In genomic region chr6:136586295-136586694, GRCh38 we compare ENCODE assay signal across 12 cellular contexts. TPM values are rescaled to one million over a fixed set of nuclear protein-coding genes. Genes with fewer than 3 reads are reported as not detected.
DNase-seq lines count a peak whose midpoint lies in the region; ATAC-seq and TF ChIP-seq lines count a peak whose summit lies in the region.
"Had no signal": no experiment of that assay in that cellular context is flagged by ENCODE, and none has a peak within 500 bp of the region (broad histone marks: within the 10 kb centered on the region; RNA-seq: fewer than 3 reads in every experiment).

No MANE protein-coding gene starts in this region.

- no peaks in the 10 kb centered on the region for H3K27me3 ChIP-seq in breast epithelium
- H3K27me3 ChIP-seq in hepatocyte, result no peaks in the 10 kb centered on the region
- no peaks in the 10 kb centered on the region for H3K27me3 ChIP-seq in upper lobe of left lung
- no peaks in the 10 kb centered on the region for H3K27me3 ChIP-seq in trophoblast cell (ENCODE audit: insufficient read depth, low read length)
- H3K27me3 ChIP-seq: cardiac muscle cell had no signal

- POLR2A ChIA-PET in activated CD4-positive, alpha-beta T cell treated with anti-CD3 and anti-CD28 coated beads for 36 hours (lab: Charles Lee), result no interaction called here

- no peak overlapping the region for H3K14ac ChIP-seq in trophoblast cell (ENCODE audit: low read length)

- no peak overlapping the region for H3K9ac ChIP-seq in trophoblast cell (ENCODE audit: low read length)

- H3K9me2 ChIP-seq in hepatocyte (replicated peaks; ENCODE audit: insufficient read depth), result no peaks in the 10 kb centered on the region

- H3K4me1 ChIP-seq in breast epithelium (no peaks in the 10 kb centered on the region), hepatocyte (ENCODE audit: insufficient read depth) (no peaks in the 10 kb centered on the region), upper lobe of left lung (peaks cover 3 to 6% (median 6%) of the 10 kb centered on the region in 4 donors), trophoblast cell (ENCODE audit: control insufficient read depth in 1 of 2, insufficient read depth in 2 of 2, low read length in 2 of 2) (no peaks in the 10 kb centered on the region)

- no peak overlapping the region for H3K23ac ChIP-seq in trophoblast cell (ENCODE audit: low read length)

- H3K9me3 Mint-ChIP-seq in activated CD4-positive, alpha-beta T cell treated with anti-CD3 and anti-CD28 coated beads for 36 hours (ENCODE audit: low read depth), result peaks cover 5% of the 10 kb centered on the region

- TF ChIP-seq POLR2A in breast epithelium (IDR thresholded peaks at IDR 0.05) (no peak), upper lobe of left lung (IDR thresholded peaks at IDR 0.05) (no peak)

- no peak overlapping the region for H2AK5ac ChIP-seq in trophoblast cell (ENCODE audit: low read length)

- TF ChIP-seq CTCF in breast epithelium (IDR thresholded peaks at IDR 0.05) (no peak), hepatocyte (IDR thresholded peaks at IDR 0.05; ENCODE audit: poor library complexity) (no peak), upper lobe of left lung (IDR thresholded peaks at IDR 0.05) (no peak)

- no peak overlapping the region for H3K4me3 ChIP-seq in breast epithelium
- no peak overlapping the region for H3K4me3 ChIP-seq in hepatocyte
- H3K4me3 ChIP-seq in upper lobe of left lung, result no peak overlapping the region
- no peak overlapping the region for H3K4me3 ChIP-seq in trophoblast cell (ENCODE audit: low read depth, low read length)
- H3K4me3 ChIP-seq: cardiac muscle cell had no signal

- WGBS in hepatocyte (ENCODE audit: low lambda C conversion rate, missing lambda C conversion rate), result 74% methylated on average over 4 of the region's 4 CpGs
- 63 to 75% methylated on average over 4 of the region's 4 CpGs for WGBS in upper lobe of left lung, 2 donors
- WGBS in trophoblast cell (ENCODE audit: extremely low coverage, insufficient coverage, insufficient read length), result no CpG with 5 or more reads among the region's 4 CpGs

- H3K4me1 Mint-ChIP-seq in activated CD4-positive, alpha-beta T cell treated with anti-CD3 and anti-CD28 coated beads for 36 hours, result no peaks in the 10 kb centered on the region

- H3K27ac Mint-ChIP-seq in activated CD4-positive, alpha-beta T cell treated with anti-CD3 and anti-CD28 coated beads for 36 hours, result peak overlapping the region; percentile 35
- H3K27ac Mint-ChIP-seq: stimulated activated naive B cell treated with anti-CD40 and anti-IgM and Interleukin-4, amounts not matched to agents 10 μg/mL and 1 μg/mL and 100 μg/mL, for 72 hours had no signal

- H3K4me3 Mint-ChIP-seq in activated CD4-positive, alpha-beta T cell treated with anti-CD3 and anti-CD28 coated beads for 36 hours, result no peak overlapping the region
- H3K4me3 Mint-ChIP-seq: stimulated activated naive B cell treated with anti-CD40 and anti-IgM and Interleukin-4, amounts not matched to agents 10 μg/mL and 1 μg/mL and 100 μg/mL, for 72 hours had no signal

- no peak overlapping the region for H3K4me2 ChIP-seq in hepatocyte
- H3K4me2 ChIP-seq in trophoblast cell (ENCODE audit: low read length), result no peak overlapping the region

- H3K36me3 Mint-ChIP-seq in activated CD4-positive, alpha-beta T cell treated with anti-CD3 and anti-CD28 coated beads for 36 hours (ENCODE audit: low read depth), result peaks cover 19% of the 10 kb centered on the region

- no peak for ATAC-seq in activated CD4-positive, alpha-beta T cell treated with anti-CD3 and anti-CD28 coated beads for 36 hours
- ATAC-seq in upper lobe of left lung (ENCODE audit: low FRiP score in 2 of 2), result peak in 1 of 2 donors; percentile 55
- no peak for ATAC-seq in HG03175 (IDR thresholded peaks at IDR 0.05; ENCODE audit: unreplicated experiment)
- ATAC-seq in HG03378 (IDR thresholded peaks at IDR 0.05; ENCODE audit: unreplicated experiment), result no peak
- ATAC-seq: stimulated activated naive B cell treated with anti-CD40 and anti-IgM and Interleukin-4, amounts not matched to agents 10 μg/mL and 1 μg/mL and 100 μg/mL, for 72 hours had no signal

- H3K27me3 Mint-ChIP-seq in activated CD4-positive, alpha-beta T cell treated with anti-CD3 and anti-CD28 coated beads for 36 hours, result no peaks in the 10 kb centered on the region
- H3K27me3 Mint-ChIP-seq: stimulated activated naive B cell treated with anti-CD40 and anti-IgM and Interleukin-4, amounts not matched to agents 10 μg/mL and 1 μg/mL and 100 μg/mL, for 72 hours had no signal

- no peak overlapping the region for H4K12ac ChIP-seq in trophoblast cell (ENCODE audit: low read depth, low read length)

- no peaks in the 10 kb centered on the region for H3K36me3 ChIP-seq in breast epithelium
- H3K36me3 ChIP-seq in hepatocyte (replicated peaks; ENCODE audit: insufficient read depth, low read depth), result no peaks in the 10 kb centered on the region
- peaks cover 2 to 66% (median 45%) of the 10 kb centered on the region in 4 donors for H3K36me3 ChIP-seq in upper lobe of left lung
- no peaks in the 10 kb centered on the region for H3K36me3 ChIP-seq in trophoblast cell (ENCODE audit: control insufficient read depth in 1 of 2, insufficient read depth in 2 of 2, low read length in 2 of 2)
- H3K36me3 ChIP-seq: cardiac muscle cell had no signal

- H3K9me3 ChIP-seq in breast epithelium, result no peaks in the 10 kb centered on the region
- H3K9me3 ChIP-seq in hepatocyte (ENCODE audit: low read depth), result no peaks in the 10 kb centered on the region
- H3K9me3 ChIP-seq in upper lobe of left lung, result no peaks in the 10 kb centered on the region
- H3K9me3 ChIP-seq in trophoblast cell (ENCODE audit: insufficient read depth, low read depth, low read length), result no peaks in the 10 kb centered on the region

- no peaks in the 10 kb centered on the region for H3K79me1 ChIP-seq in trophoblast cell (ENCODE audit: low read length)

- H3K27ac ChIP-seq in breast epithelium (peak overlapping the region; percentile 15 to 65), hepatocyte (no peak overlapping the region), upper lobe of left lung (peak overlapping the region in 3 of 4 donors; percentile 35 to 69 (median 62)), trophoblast cell (ENCODE audit: low read depth, low read length) (no peak overlapping the region)
- H3K27ac ChIP-seq: cardiac muscle cell had no signal

- H2AFZ ChIP-seq in hepatocyte (no peak overlapping the region), trophoblast cell (ENCODE audit: insufficient read depth, low read length, poor library complexity) (no peak overlapping the region)

- CTCF ChIA-PET in activated CD4-positive, alpha-beta T cell treated with anti-CD3 and anti-CD28 coated beads for 36 hours (lab: Charles Lee), result interaction anchor here (0.8 to 1.6 kb wide), 3 partner anchors 8 to 443 kb away, joined by 3 to 5 read pairs (median 3); no protein-coding TSS in a partner anchor

- H2BK12ac ChIP-seq in trophoblast cell (ENCODE audit: low read length), result no peak overlapping the region

- H2BK120ac ChIP-seq in trophoblast cell (ENCODE audit: insufficient read depth, low read length, poor library complexity), result no peak overlapping the region

- no peak overlapping the region for H2BK5ac ChIP-seq in trophoblast cell (ENCODE audit: low read depth, low read length, poor library complexity)

- no peak overlapping the region for H3K18ac ChIP-seq in trophoblast cell (ENCODE audit: low read length)

- H3K79me2 ChIP-seq in hepatocyte, result no peaks in the 10 kb centered on the region
- H3K79me2 ChIP-seq in trophoblast cell (ENCODE audit: control insufficient read depth, insufficient read depth, low read length, poor library complexity), result no peaks in the 10 kb centered on the region

- intact Hi-C loops in activated CD4-positive, alpha-beta T cell treated with anti-CD3 and anti-CD28 coated beads for 36 hours (cut with DNase I, micrococcal nuclease), result loop anchor here in 1 of 2 experiments (5.0 kb wide), 1 partner anchor 1509 kb away; no protein-coding TSS in a partner anchor
- intact Hi-C loops in breast epithelium (cut with DNase I; ENCODE audit: low total_unique reads), result no loop called here

- no peaks in the 10 kb centered on the region for H4K20me1 ChIP-seq in hepatocyte (ENCODE audit: insufficient read depth, poor library complexity, severe bottlenecking)

- H4K8ac ChIP-seq in trophoblast cell (ENCODE audit: low read depth, low read length), result no peak overlapping the region

- TF ChIP-seq EP300 in upper lobe of left lung (IDR thresholded peaks at IDR 0.05), result no peak

- no peak overlapping the region for H4K91ac ChIP-seq in trophoblast cell (ENCODE audit: low read depth, low read length)

- no peak for DNase-seq in activated CD4-positive, alpha-beta T cell treated with anti-CD3 and anti-CD28 coated beads for 36 hours
- no peak for DNase-seq in activated CD4-positive, alpha-beta T cell treated with anti-CD3 and anti-CD28 coated beads, Interleukin-2, amount 50 U/mL, for 4 hours
- DNase-seq in breast epithelium (ENCODE audit: low spot score in 2 of 2) (no peak), hepatocyte (ENCODE audit: low spot score) (peak; percentile 22), upper lobe of left lung (no peak), trophoblast cell (no peak)
- DNase-seq: activated CD4-positive, alpha-beta T cell treated with anti-CD3 and anti-CD28 coated beads for 48 hours; NCI-H1092; stimulated activated naive B cell treated with anti-CD40 and anti-IgM and Interleukin-4, amounts not matched to agents 10 μg/mL and 1 μg/mL and 100 μg/mL, for 72 hours had no signal

- H3K4ac ChIP-seq in trophoblast cell (ENCODE audit: low read depth, low read length), result no peak overlapping the region

RNA-seq across cellular contexts. Expression of gene MAP7, which starts 36.1 kb away (rescaled TPM):
- total RNA-seq in activated CD4-positive, alpha-beta T cell treated with anti-CD3 and anti-CD28 coated beads for 36 hours, result 1 to 10 TPM; 2.1 to 3.1 TPM
- total RNA-seq in breast epithelium (10 to 100 TPM; 14.2 to 42.4 (median 16.4) TPM), hepatocyte (22.9 and 24.1 TPM in 2 replicates), upper lobe of left lung (10 to 100 TPM; 18.1 to 26.6 (median 24.2) TPM)
- polyA plus RNA-seq in hepatocyte, result 13.4 and 14.4 TPM in 2 replicates
- polyA plus RNA-seq in trophoblast cell (2013), result 58.6 and 61.6 TPM in 2 replicates

Comparison
In these comparisons a context has a peak if more than half of its experiments do, and no peak if none do; other contexts are left out.
1. H3K27ac ChIP-seq: peak in breast epithelium (2 of 2) and upper lobe of left lung (3 of 4); none in hepatocyte (single experiment) and trophoblast cell (single experiment).